ENCODE assay signal across 15 cellular contexts in the genomic region with DNA sequence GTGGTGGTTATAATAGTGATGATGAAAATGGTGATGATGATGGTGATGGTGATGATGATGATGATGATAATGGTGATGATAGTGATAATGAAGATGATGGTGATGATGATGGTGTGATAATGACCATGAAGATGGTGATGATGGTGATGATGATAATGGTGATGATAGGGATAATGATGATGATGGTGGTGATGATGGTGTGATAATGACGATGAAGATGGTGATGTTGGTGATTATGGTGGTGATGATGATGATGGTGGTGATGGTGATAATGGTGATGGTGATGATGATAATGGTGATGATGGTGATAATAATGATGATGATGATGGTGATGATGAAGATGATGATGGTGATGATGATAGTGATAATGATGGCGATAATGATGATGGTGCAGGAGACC. TPM values are rescaled to one million over a fixed set of nuclear protein-coding genes. Genes with fewer than 3 reads are reported as not detected.
"Had no signal": no experiment of that assay in that cellular context is flagged by ENCODE, and none has a peak within 500 bp of the region (broad histone marks: within the 10 kb centered on the region; RNA-seq: fewer than 3 reads in every experiment).

No MANE protein-coding gene starts in this region.

- H3K4me1 Mint-ChIP-seq: WTC11 had no signal

- H3K36me3 Mint-ChIP-seq: type B pancreatic cell had no signal

- H3K27me3 Mint-ChIP-seq: stimulated activated naive CD8-positive, alpha-beta T cell treated with anti-CD3 and anti-CD28 coated beads, Interleukin-15, Interleukin-2, amounts not matched to agents 100 ng/mL and 50 ng/mL, for 24 hours; T-helper 17 cell; type B pancreatic cell had no signal

- DNase-seq: activated effector memory CD4-positive, alpha-beta T cell treated with anti-CD3 and anti-CD28 coated beads, Interleukin-2, amount 50 U/mL, for 16 hours; activated T-cell treated with anti-CD3 and anti-CD28 coated beads, Interleukin-2, amount 50 U/mL, for 4 hours; caudate nucleus; islet precursor cell; midbrain; pancreas; sigmoid colon; SK-N-SH; spleen; T-helper 17 cell had no signal

- H3K4me3 ChIP-seq: pancreas, sigmoid colon had no signal

- H3K27me3 ChIP-seq: pancreas, spleen had no signal

- ATAC-seq: activated T-cell treated with anti-CD3 and anti-CD28 coated beads, Interleukin-2, amount 50 U/mL, for 4 hours; pancreas; T-helper 17 cell; WTC11 had no signal

- H3K4me1 ChIP-seq: pancreas, sigmoid colon had no signal

- H3K27ac Mint-ChIP-seq: stimulated activated naive CD8-positive, alpha-beta T cell treated with anti-CD3 and anti-CD28 coated beads, Interleukin-15, Interleukin-2, amounts not matched to agents 100 ng/mL and 50 ng/mL, for 24 hours; T-helper 17 cell; type B pancreatic cell; WTC11 had no signal

- H3K9me3 ChIP-seq: pancreas, sigmoid colon, SK-N-SH had no signal

- H3K4me3 Mint-ChIP-seq: activated T-cell treated with anti-CD3 and anti-CD28 coated beads, Interleukin-2, amount 50 U/mL, for 4 hours; stimulated activated naive CD8-positive, alpha-beta T cell treated with anti-CD3 and anti-CD28 coated beads, Interleukin-15, Interleukin-2, amounts not matched to agents 100 ng/mL and 50 ng/mL, for 24 hours; T-helper 17 cell; type B pancreatic cell; WTC11 had no signal

- H3K27ac ChIP-seq: pancreas, sigmoid colon had no signal

- H3K36me3 ChIP-seq: pancreas, sigmoid colon, spleen had no signal

RNA-seq across cellular contexts. Expression of a gene that starts 1.6 kb away (rescaled TPM):
- total RNA-seq: lung microvascular endothelial cell, myocyte, WTC11 had no signal
